2 cellular contexts compared by ENCODE assay signal in genomic region chr15:74406517-74406916, GRCh38.
TF ChIP-seq lines count a peak whose summit lies in the region.

No MANE protein-coding gene starts in this region.

TF ChIP-seq in HEK293, 187 proteins besides CTCF, POLR2A, EP300 and RAD21 (continued from another document):
- no peak for TF ChIP-seq PRDM6 (tag by site-specific recombination; IDR thresholded peaks at IDR 0.05)
- peak; percentile 78 for TF ChIP-seq ZFP3 (tag by site-specific recombination; IDR thresholded peaks at IDR 0.05; ENCODE audit: low read depth)

TF ChIP-seq in SK-N-SH, 30 proteins besides CTCF, POLR2A, EP300 and RAD21 (continued from another document):
- no peak for TF ChIP-seq REST (IDR thresholded peaks at IDR 0.05; ENCODE audit: low read depth, low read length)
- TF ChIP-seq RCOR1 (IDR thresholded peaks at IDR 0.05; ENCODE audit: low read length) = no peak
- no peak for TF ChIP-seq MAX (IDR thresholded peaks at IDR 0.05; ENCODE audit: low read depth)
